14 cellular contexts compared by ENCODE assay signal in genomic region chr9:126724226-126724625, GRCh38.
DNase-seq lines count a peak whose midpoint lies in the region; ATAC-seq, FAIRE-seq and TF ChIP-seq lines count a peak whose summit lies in the region.
"Had no signal": no experiment of that assay in that cellular context is flagged by ENCODE, and none has a peak within 500 bp of the region (broad histone marks: within the 10 kb centered on the region; RNA-seq: fewer than 3 reads in every experiment).

No MANE protein-coding gene starts in this region.

- H3K27ac Mint-ChIP-seq in activated T-cell treated with anti-CD3 and anti-CD28 coated beads, Interleukin-2, amount 50 U/mL, for 72 hours = no peak overlapping the region
- peak overlapping the region; percentile 94 to 96 for H3K27ac Mint-ChIP-seq in T-cell
- H3K27ac Mint-ChIP-seq: HFFc6 had no signal

- no peak for ATAC-seq in activated T-cell treated with anti-CD3 and anti-CD28 coated beads, Interleukin-2, amount 50 U/mL, for 72 hours (replicated peaks in 1 of 2)
- ATAC-seq in T-cell (replicated peaks in 1 of 4) (no peak), aorta (ENCODE audit: low FRiP score) (no peak)

- H3K4me1 Mint-ChIP-seq in activated T-cell treated with anti-CD3 and anti-CD28 coated beads, Interleukin-2, amount 50 U/mL, for 72 hours (ENCODE audit: low read depth) = peaks cover 36% of the 10 kb centered on the region
- peaks cover 37 to 38% (median 37%) of the 10 kb centered on the region in 3 donors for H3K4me1 Mint-ChIP-seq in T-cell

- peak overlapping the region; percentile 91 to 93 for H3K4me3 Mint-ChIP-seq in activated T-cell treated with anti-CD3 and anti-CD28 coated beads, Interleukin-2, amount 50 U/mL, for 72 hours
- peak overlapping the region; percentile 86 to 90 (median 87) for H3K4me3 Mint-ChIP-seq in T-cell

- POLR2A ChIA-PET in T-cell (lab: Charles Lee) = no interaction called here

- 37 to 45% methylated on average over 6 of the region's 6 CpGs for WGBS in aorta, 2 donors

- H3K4me3 ChIP-seq in colonic mucosa (no peak overlapping the region), aorta (ENCODE audit: low read length in 2 of 2) (no peak overlapping the region)

- H3K27me3 Mint-ChIP-seq in activated T-cell treated with anti-CD3 and anti-CD28 coated beads, Interleukin-2, amount 50 U/mL, for 72 hours (ENCODE audit: low read depth) = no peaks in the 10 kb centered on the region
- H3K27me3 Mint-ChIP-seq in T-cell = no peaks in the 10 kb centered on the region

- no peaks in the 10 kb centered on the region for H3K9me3 Mint-ChIP-seq in activated T-cell treated with anti-CD3 and anti-CD28 coated beads, Interleukin-2, amount 50 U/mL, for 72 hours
- H3K9me3 Mint-ChIP-seq in T-cell = no peaks in the 10 kb centered on the region
- H3K9me3 Mint-ChIP-seq: HFFc6 had no signal

- H3K4me1 ChIP-seq in colonic mucosa = no peaks in the 10 kb centered on the region
- no peaks in the 10 kb centered on the region for H3K4me1 ChIP-seq in aorta (ENCODE audit: control insufficient read depth in 1 of 2, insufficient read depth in 2 of 2, low read length in 2 of 2)

- H3K27ac ChIP-seq in colonic mucosa (no peak overlapping the region), aorta (ENCODE audit: low read depth in 1 of 2, low read length in 2 of 2) (no peak overlapping the region)
- H3K27ac ChIP-seq: HL-60 had no signal

- CTCF ChIA-PET in T-cell (lab: Charles Lee) = interaction anchor here in 1 of 2 donors (1.1 kb wide), 1 partner anchor 18 kb away, joined by 3 read pairs; no protein-coding TSS in a partner anchor

- H3K36me3 Mint-ChIP-seq in activated T-cell treated with anti-CD3 and anti-CD28 coated beads, Interleukin-2, amount 50 U/mL, for 72 hours (ENCODE audit: insufficient read depth in 2 of 2) = no peaks in the 10 kb centered on the region
- no peaks in the 10 kb centered on the region for H3K36me3 Mint-ChIP-seq in T-cell

- no peak for DNase-seq in activated T-cell treated with anti-CD3 and anti-CD28 coated beads, Interleukin-2, amount 50 U/mL, for 72 hours
- no peak for DNase-seq in activated T-cell treated with anti-CD3 and anti-CD28 coated beads for 4 hours
- no peak for DNase-seq in T-cell
- DNase-seq in ecto neural progenitor cell (ENCODE audit: low spot score) = peak; percentile 50
- DNase-seq in retina = peak; percentile 30
- DNase-seq in colonic mucosa = no peak
- DNase-seq in aorta = no peak
- no peak for DNase-seq in HTR-8/SVneo (ENCODE audit: insufficient read length, low spot score)
- DNase-seq: activated effector memory CD4-positive, alpha-beta T cell treated with Interleukin-2 at 50 U/mL for 16 hours; effector CD4-positive, alpha-beta T cell; HFFc6; NCI-H1105 had no signal

- FAIRE-seq in HTR-8/SVneo (lab: Jason Lieb, UNC) = no peak

- no peak overlapping the region for H3K9ac ChIP-seq in colonic mucosa (ENCODE audit: low read depth in 2 of 2, low read length in 2 of 2)

- intact Hi-C loops in colonic mucosa (cut with DNase I) = no loop called here
- intact Hi-C loops in aorta (cut with DNase I) = no loop called here

- no peak for TF ChIP-seq CTCF in colonic mucosa (IDR thresholded peaks at IDR 0.05)

- no peaks in the 10 kb centered on the region for H3K9me3 ChIP-seq in colonic mucosa
- no peaks in the 10 kb centered on the region for H3K9me3 ChIP-seq in aorta (ENCODE audit: control insufficient read depth, low read length)
- H3K9me3 ChIP-seq: BE2C had no signal

- H3K27me3 ChIP-seq in colonic mucosa (peaks cover 60% of the 10 kb centered on the region), aorta (ENCODE audit: control insufficient read depth in 1 of 2, insufficient read depth in 2 of 2, low read length in 1 of 2) (no peaks in the 10 kb centered on the region)
- H3K27me3 ChIP-seq: BE2C had no signal

- no peaks in the 10 kb centered on the region for H3K36me3 ChIP-seq in colonic mucosa
- H3K36me3 ChIP-seq in aorta (ENCODE audit: control insufficient read depth in 1 of 2, insufficient read depth in 2 of 2, low read length in 1 of 2) = no peaks in the 10 kb centered on the region
- H3K36me3 ChIP-seq: BE2C had no signal

Comparison
In these comparisons a context has a peak if more than half of its experiments do, and no peak if none do; other contexts are left out.
1. DNase-seq: peak in ecto neural progenitor cell (single experiment) and retina (single experiment); none in activated T-cell treated with anti-CD3 and anti-CD28 coated beads, Interleukin-2, amount 50 U/mL, for 72 hours (0 of 2), activated T-cell treated with anti-CD3 and anti-CD28 coated beads for 4 hours (single experiment), T-cell (0 of 34), colonic mucosa (single experiment), aorta (0 of 2) and HTR-8/SVneo (single experiment).